ENCODE assay signal across 30 cellular contexts in the genomic region with DNA sequence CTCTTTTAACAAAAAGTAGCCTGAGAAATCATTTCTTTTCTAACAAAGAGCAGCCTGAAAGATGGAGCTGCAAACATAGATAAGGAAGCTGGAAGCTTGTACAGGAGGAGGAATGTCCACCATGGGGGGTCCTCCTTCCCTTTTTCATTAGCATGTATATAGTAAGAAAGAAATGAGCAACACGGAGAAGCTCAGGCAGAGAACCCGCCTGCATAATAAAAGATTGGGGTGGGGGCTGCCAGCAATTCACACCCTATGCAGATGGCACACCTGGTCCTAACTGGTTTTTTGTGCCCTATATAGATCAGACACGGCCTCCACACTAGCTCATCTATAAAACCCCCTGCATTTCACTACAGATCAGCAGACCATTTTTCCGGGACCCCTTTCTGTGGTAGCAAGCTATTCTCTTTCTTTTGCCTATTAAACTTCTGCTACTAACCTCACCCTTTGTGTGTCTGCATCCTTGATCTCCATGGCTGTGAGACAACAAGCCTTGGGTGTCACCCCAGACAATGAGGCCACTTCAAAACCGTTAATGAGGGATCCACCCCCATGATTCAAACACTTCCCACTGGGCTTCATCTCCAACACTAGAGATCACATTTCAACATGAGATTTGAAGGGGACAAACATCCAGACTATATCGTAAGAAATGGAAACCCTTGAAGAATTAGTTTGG.
"Had no signal": no experiment of that assay in that cellular context is flagged by ENCODE, and none has a peak within 500 bp of the region (broad histone marks: within the 10 kb centered on the region; RNA-seq: fewer than 3 reads in every experiment).

No MANE protein-coding gene starts in this region.

- FAIRE-seq: bronchial epithelial cell, colon, frontal cortex, keratinocyte, pancreas had no signal

- H3K9me3 ChIP-seq: pancreas, prostate gland, upper lobe of left lung, vagina had no signal

- H3K4me3 ChIP-seq: pancreas, prostate gland, skin epidermis, upper lobe of left lung, vagina had no signal

- H3K27ac ChIP-seq: pancreas, prostate gland, skin epidermis, upper lobe of left lung, vagina, VCaP had no signal

- ATAC-seq: left colon; pancreas; sciatic nerve; stimulated activated memory B cell treated with anti-CD40 and anti-IgM and Interleukin-4, amounts not matched to agents 10 μg/mL and 1 μg/mL and 100 μg/mL, for 72 hours; stimulated activated naive CD8-positive, alpha-beta T cell treated with anti-CD3 and anti-CD28 coated beads, Interleukin-15, amount 100 ng/mL, for 72 hours had no signal

- H3K27me3 ChIP-seq: pancreas, upper lobe of left lung, vagina had no signal

- DNase-seq: activated CD4-positive, alpha-beta T cell treated with anti-CD3 and anti-CD28 coated beads for 4 hours; activated CD4-positive, alpha-beta T cell treated with anti-CD3 and anti-CD28 coated beads, Interleukin-2, amount 50 U/mL, for 4 hours; activated CD8-positive, alpha-beta memory T cell treated with anti-CD3 and anti-CD28 coated beads for 24 hours; activated effector memory CD4-positive, alpha-beta T cell treated with Interleukin-2 at 50 U/mL for 16 hours; activated naive CD4-positive, alpha-beta T cell treated with Interleukin-2 at 50 U/mL for 16 hours; anterior cingulate cortex; dermis blood vessel endothelial cell; effector CD8-positive, alpha-beta T cell; left colon; mammary epithelial cell; naive B cell; nephron progenitor cell; pancreas; retina; stimulated activated CD4-positive, alpha-beta T cell treated with anti-CD3 and anti-CD28 coated beads, Interleukin-12 subunit alpha, Interleukin-12 subunit beta, amount 100 ng/mL, for 4 hours; stimulated activated CD4-positive, alpha-beta T cell treated with anti-CD3 and anti-CD28 coated beads, Interleukin-4, amount 100 ng/mL, for 4 hours; stimulated activated CD8-positive, alpha-beta memory T cell treated with anti-CD3 and anti-CD28 coated beads, Interleukin-4, amount 100 ng/mL, for 48 hours; stimulated activated naive CD8-positive, alpha-beta T cell treated with anti-CD3 and anti-CD28 coated beads, Interleukin-15, amount 100 ng/mL, for 72 hours; substantia nigra; upper lobe of left lung had no signal

- H3K4me1 ChIP-seq: pancreas, prostate gland, upper lobe of left lung, vagina had no signal

- H3K36me3 ChIP-seq: pancreas, prostate gland, upper lobe of left lung, vagina had no signal
